ENCODE assay signal across 9 cellular contexts in genomic region chr5:122311400-122311887, GRCh38. TPM values are rescaled to one million over a fixed set of nuclear protein-coding genes. Genes with fewer than 3 reads are reported as not detected.
A peak's percentile ranks its signal among the peaks of the same experiment; 100 is the strongest.
DNase-seq lines count a peak whose midpoint lies in the region; ATAC-seq and TF ChIP-seq lines count a peak whose summit lies in the region.
"Had no signal": no experiment of that assay in that cellular context is flagged by ENCODE, and none has a peak within 500 bp of the region (broad histone marks: within the 10 kb centered on the region; RNA-seq: fewer than 3 reads in every experiment).

No MANE protein-coding gene starts in this region.

- H3K4me3 Mint-ChIP-seq in endothelial cell (ENCODE audit: unreplicated experiment): peak overlapping the region; percentile 94

- H3K36me3 ChIP-seq in BE2C (no peaks in the 10 kb centered on the region), HUES48 (ENCODE audit: control insufficient read depth, insufficient read depth, low read length) (no peaks in the 10 kb centered on the region), neuron (ENCODE audit: insufficient read depth, low read length) (no peaks in the 10 kb centered on the region)

- peaks cover 63% of the 10 kb centered on the region for H3K27me3 ChIP-seq in BE2C
- peaks cover 47% of the 10 kb centered on the region for H3K27me3 ChIP-seq in HUES48 (ENCODE audit: control insufficient read depth, insufficient read depth, low read length)
- H3K27me3 ChIP-seq in neuron (ENCODE audit: insufficient read depth, low read length): peaks cover 11% of the 10 kb centered on the region

- peaks cover 67% of the 10 kb centered on the region for H3K4me1 Mint-ChIP-seq in endothelial cell (ENCODE audit: unreplicated experiment)

- no peak overlapping the region for H3K9ac ChIP-seq in HUES48 (ENCODE audit: low read depth, low read length)

- no peak for TF ChIP-seq CTCF in BE2C (IDR thresholded peaks at IDR 0.05; ENCODE audit: low read depth, low read length)
- TF ChIP-seq CTCF in endothelial cell (IDR thresholded peaks at IDR 0.05; ENCODE audit: unreplicated experiment): no peak

- H3K27me3 Mint-ChIP-seq in endothelial cell (ENCODE audit: unreplicated experiment): peaks cover 8% of the 10 kb centered on the region

- H3K27ac Mint-ChIP-seq in endothelial cell (ENCODE audit: unreplicated experiment): peak overlapping the region; percentile 88

- H3K4me1 ChIP-seq in BE2C: no peaks in the 10 kb centered on the region
- H3K4me1 ChIP-seq in HUES48 (ENCODE audit: control insufficient read depth, insufficient read depth, low read length): peaks cover 20% of the 10 kb centered on the region; the same call in 1 of the 2 replicates
- peaks cover 11% of the 10 kb centered on the region for H3K4me1 ChIP-seq in neuron (ENCODE audit: insufficient read depth, low read length)

- no peak for ATAC-seq in GM21723 (IDR thresholded peaks at IDR 0.05; ENCODE audit: unreplicated experiment)
- no peak for ATAC-seq in HG03442 (IDR thresholded peaks at IDR 0.05; ENCODE audit: unreplicated experiment)

- peaks cover 39% of the 10 kb centered on the region for H3K36me3 Mint-ChIP-seq in endothelial cell (ENCODE audit: low read depth, unreplicated experiment)

- H3K4me3 ChIP-seq in BE2C (ENCODE audit: low read depth, low read length) (peak overlapping the region; percentile 4; the same call in 1 of the 2 replicates), HUES48 (ENCODE audit: low read depth, low read length) (peak overlapping the region; percentile 67), neuron (ENCODE audit: low read length) (peak overlapping the region; percentile 71)

- H3K9me3 ChIP-seq in BE2C (no peaks in the 10 kb centered on the region), HUES48 (ENCODE audit: control insufficient read depth, insufficient read depth, low read length) (no peaks in the 10 kb centered on the region), neuron (ENCODE audit: low read length) (peaks cover 4% of the 10 kb centered on the region)

- no peaks in the 10 kb centered on the region for H3K9me3 Mint-ChIP-seq in endothelial cell (ENCODE audit: unreplicated experiment)

- no peak overlapping the region for H3K27ac ChIP-seq in HUES48 (ENCODE audit: low read depth, low read length)

- DNase-seq in BE2C (no peak), endothelial cell (ENCODE audit: low spot score) (no peak), NCI-H2029 (lab: John Stamatoyannopoulos, UW) (no peak), amniotic stem cell (lab: John Stamatoyannopoulos, UW) (no peak)

- peak overlapping the region; percentile 98 for H2AFZ ChIP-seq in neuron (ENCODE audit: low read depth, low read length)

RNA-seq across cellular contexts. Expression of gene SNCAIP, which starts 0.6 kb away (rescaled TPM):
- 0.34 TPM for polyA plus RNA-seq in BE2C (2012; ENCODE audit: insufficient read depth, insufficient read length, low read depth)
- 254 TPM for total RNA-seq in endothelial cell (ENCODE audit: unreplicated experiment)
- total RNA-seq: LHCN-M2 had no signal

Comparison
In these comparisons a context has a peak if more than half of its experiments do, and no peak if none do; other contexts are left out.
1. H3K4me3 ChIP-seq: peak in every context shown above with its lines; median percentile 71 in neuron; 67 in HUES48; 4 in BE2C.